Comparison of ENCODE assay signal across 10 cellular contexts in genomic region chr11:69014084-69014935, GRCh38. TPM values are rescaled to one million over a fixed set of nuclear protein-coding genes. Genes with fewer than 3 reads are reported as not detected.
A peak's percentile ranks its signal among the peaks of the same experiment; 100 is the strongest.
DNase-seq lines count a peak whose midpoint lies in the region; ATAC-seq, FAIRE-seq and TF ChIP-seq lines count a peak whose summit lies in the region.
"Had no signal": no experiment of that assay in that cellular context is flagged by ENCODE, and none has a peak within 500 bp of the region (broad histone marks: within the 10 kb centered on the region; RNA-seq: fewer than 3 reads in every experiment).

No MANE protein-coding gene starts in this region.

- peak; percentile 27 to 55 for ATAC-seq in left cardiac atrium

- TF ChIP-seq CTCF in type B pancreatic cell (conservative IDR thresholded peaks at IDR 0.05) = no peak

- H3K36me3 Mint-ChIP-seq in type B pancreatic cell = no peaks in the 10 kb centered on the region

- H3K27me3 Mint-ChIP-seq in type B pancreatic cell = peaks cover 8% of the 10 kb centered on the region

- no peak for TF ChIP-seq POLR2A in GM12891 (IDR thresholded peaks at IDR 0.05; ENCODE audit: low read depth, low read length)

- no peak for FAIRE-seq in urothelium cell line (lab: Jason Lieb, UNC)
- no peak for FAIRE-seq in GM12891 (lab: Jason Lieb, UNC)

- peaks cover 16% of the 10 kb centered on the region for H3K4me1 Mint-ChIP-seq in type B pancreatic cell (ENCODE audit: unreplicated experiment)

- no peaks in the 10 kb centered on the region for H3K9me3 Mint-ChIP-seq in type B pancreatic cell

- intact Hi-C loops in left cardiac atrium (cut with DNase I) = no loop called here

- DNase-seq in EH (ENCODE audit: low read depth) (peak; percentile 50), SK-N-DZ (ENCODE audit: low spot score) (peak; percentile 31), left cardiac atrium (peak; percentile 67), retina (peak; percentile 71), urothelium cell line (ENCODE audit: low spot score) (no peak), type B pancreatic cell (ENCODE audit: extremely low spot score, unreplicated experiment) (no peak), GM12891 (ENCODE audit: insufficient read length, low spot score) (no peak)
- no peak for DNase-seq in stimulated activated CD4-positive, alpha-beta T cell treated with anti-CD3 and anti-CD28 coated beads, Interleukin-1b, Interleukin-23, amount 100 ng/mL, for 48 hours

- no peak overlapping the region for H3K4me3 Mint-ChIP-seq in type B pancreatic cell

- H3K27ac Mint-ChIP-seq in type B pancreatic cell = no peak overlapping the region

TF ChIP-seq in GM12891, 5 proteins besides CTCF, POLR2A, EP300 and RAD21:
- TF ChIP-seq POLR2AphosphoS5 (IDR thresholded peaks at IDR 0.05; ENCODE audit: low read depth, low read length) = no peak
- TF ChIP-seq SPI1 (IDR thresholded peaks at IDR 0.05; ENCODE audit: low read depth, low read length) = no peak
- TF ChIP-seq POU2F2 (IDR thresholded peaks at IDR 0.05; ENCODE audit: low read depth, low read length) = no peak
- TF ChIP-seq PAX5 (IDR thresholded peaks at IDR 0.05; ENCODE audit: insufficient read depth, low read length, severe bottlenecking) = no peak
- TF ChIP-seq TAF1 (IDR thresholded peaks at IDR 0.05; ENCODE audit: low read depth, low read length) = no peak

RNA-seq across cellular contexts. Expression of gene MRGPRF, which starts 1.3 kb away (rescaled TPM):
- polyA plus RNA-seq in SK-N-DZ (2014; cell fraction: cytosol; rRNA removed) = 0.18 TPM in 1 of 2 replicates, not detected in the other
- not detected in 2 replicates for polyA plus RNA-seq in SK-N-DZ (2014; cell fraction: nucleus; rRNA removed)
- total RNA-seq in left cardiac atrium = 10 to 100 TPM; 12.4 to 13.3 TPM
- total RNA-seq in type B pancreatic cell (ENCODE audit: low replicate concordance) = 0.43 and 1.4 TPM in 2 replicates
- polyA plus RNA-seq in GM12891 (2012; ENCODE audit: low read depth, missing spikeins) = not detected
- total RNA-seq: OCI-LY7 had no signal

RNA-seq across cellular contexts. Expression of gene MRGPRD, which starts 33.5 kb away (rescaled TPM):
- not detected in 2 replicates for polyA plus RNA-seq in SK-N-DZ (2014; cell fraction: cytosol; rRNA removed)
- polyA plus RNA-seq in SK-N-DZ (2014; cell fraction: nucleus; rRNA removed) = not detected in 2 replicates
- not detected for total RNA-seq in left cardiac atrium
- not detected in 2 replicates for total RNA-seq in type B pancreatic cell (ENCODE audit: low replicate concordance)
- polyA plus RNA-seq in GM12891 (2012; ENCODE audit: low read depth, missing spikeins) = not detected
- total RNA-seq: body of pancreas, OCI-LY7 had no signal

RNA-seq across cellular contexts. Expression of gene TPCN2, which starts 34.4 kb away (rescaled TPM):
- polyA plus RNA-seq in SK-N-DZ (2014; cell fraction: cytosol; rRNA removed) = 7.5 and 9.4 TPM in 2 replicates
- polyA plus RNA-seq in SK-N-DZ (2014; cell fraction: nucleus; rRNA removed) = 40.5 and 50.6 TPM in 2 replicates
- total RNA-seq in left cardiac atrium = 1 to 10 TPM; 7.3 to 9.7 TPM
- 19.5 and 20.7 TPM in 2 replicates for total RNA-seq in type B pancreatic cell (ENCODE audit: low replicate concordance)
- polyA plus RNA-seq in GM12891 (2012; ENCODE audit: low read depth, missing spikeins) = 6.4 TPM

Comparison
In these comparisons a context has a peak if more than half of its experiments do, and no peak if none do; other contexts are left out.
1. DNase-seq: peak in EH (single experiment), SK-N-DZ (single experiment), left cardiac atrium (single experiment) and retina (single experiment); none in urothelium cell line (single experiment), type B pancreatic cell (single experiment), GM12891 (single experiment) and stimulated activated CD4-positive, alpha-beta T cell treated with anti-CD3 and anti-CD28 coated beads, Interleukin-1b, Interleukin-23, amount 100 ng/mL, for 48 hours (single experiment).